ENCODE assay signal across 29 cellular contexts in the genomic region with DNA sequence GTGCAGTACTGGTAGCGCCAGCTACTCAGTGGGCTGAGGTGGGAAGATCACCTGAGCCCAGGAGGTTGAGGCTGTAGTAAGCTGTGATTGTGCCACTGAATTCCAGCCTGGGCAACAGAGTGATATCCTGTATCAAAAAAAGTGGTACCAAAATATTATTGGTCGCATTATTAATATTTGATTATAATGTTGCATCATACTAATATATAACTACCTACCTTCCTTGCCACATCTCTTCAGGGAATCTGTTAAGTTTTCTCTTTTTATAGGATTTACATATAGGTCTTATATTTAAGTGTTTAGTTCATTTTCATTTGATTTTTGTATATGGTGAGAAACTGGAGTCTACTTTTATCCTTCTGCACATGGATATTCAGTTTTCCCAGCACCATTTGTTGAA.
"Had no signal": no experiment of that assay in that cellular context is flagged by ENCODE, and none has a peak within 500 bp of the region (broad histone marks: within the 10 kb centered on the region; RNA-seq: fewer than 3 reads in every experiment).

No MANE protein-coding gene starts in this region.

- H3K4me3 Mint-ChIP-seq: dendritic cell treated with granulocyte-macrophage colony-stimulating factor and Interleukin-4, amounts not matched to agents 40 ng/mL and 50 ng/mL, for 4 days; effector memory CD8-positive, alpha-beta T cell; endodermal cell had no signal

- H3K27ac ChIP-seq: colonic mucosa, coronary artery, dorsolateral prefrontal cortex, epithelial cell of prostate, esophagus muscularis mucosa, esophagus squamous epithelium, foreskin keratinocyte, gastrocnemius medialis, gastroesophageal sphincter, heart left ventricle, heart right ventricle had no signal

- H3K27me3 ChIP-seq: colonic mucosa, esophagus muscularis mucosa, foreskin keratinocyte, gastrocnemius medialis had no signal

- ATAC-seq: effector memory CD8-positive, alpha-beta T cell; esophagus mucosa; foreskin keratinocyte; gastrocnemius medialis; gastroesophageal sphincter; heart left ventricle; heart right ventricle had no signal

- H3K4me3 ChIP-seq: colonic mucosa, coronary artery, dorsolateral prefrontal cortex, esophagus muscularis mucosa, esophagus squamous epithelium, gastrocnemius medialis, gastroesophageal sphincter, heart left ventricle, heart right ventricle had no signal

- FAIRE-seq: colon, endometrium, endothelial cell of umbilical vein, frontal cortex had no signal

- H3K27ac Mint-ChIP-seq: dendritic cell treated with granulocyte-macrophage colony-stimulating factor and Interleukin-4, amounts not matched to agents 40 ng/mL and 50 ng/mL, for 4 days; effector memory CD8-positive, alpha-beta T cell; endodermal cell had no signal

- H3K4me1 Mint-ChIP-seq: endodermal cell had no signal

- H3K4me1 ChIP-seq: colonic mucosa, esophagus muscularis mucosa, esophagus squamous epithelium, foreskin keratinocyte, gastrocnemius medialis, gastroesophageal sphincter, heart left ventricle, heart right ventricle had no signal

- DNase-seq: colonic mucosa; cortex of kidney; dermis blood vessel endothelial cell; dorsolateral prefrontal cortex; effector CD4-positive, alpha-beta T cell; effector CD8-positive, alpha-beta T cell; effector memory CD4-positive, alpha-beta T cell; effector memory CD8-positive, alpha-beta T cell; endodermal cell; erythroblast; esophagus squamous epithelium; foreskin fibroblast; foreskin keratinocyte; foreskin melanocyte; gastrocnemius medialis; glutamatergic neuron; head of caudate nucleus; heart left ventricle; heart right ventricle had no signal

- H3K36me3 ChIP-seq: colonic mucosa, esophagus muscularis mucosa, esophagus squamous epithelium, gastrocnemius medialis, gastroesophageal sphincter, heart left ventricle, heart right ventricle had no signal

- H3K9me3 ChIP-seq: colonic mucosa, esophagus squamous epithelium, gastrocnemius medialis had no signal
